9 cellular contexts compared by ENCODE assay signal in genomic region chr1:32786856-32787255, GRCh38. TPM values are rescaled to one million over a fixed set of nuclear protein-coding genes. Genes with fewer than 3 reads are reported as not detected.
A peak's percentile ranks its signal among the peaks of the same experiment; 100 is the strongest.
DNase-seq lines count a peak whose midpoint lies in the region; ATAC-seq and TF ChIP-seq lines count a peak whose summit lies in the region.
"Had no signal": no experiment of that assay in that cellular context is flagged by ENCODE, and none has a peak within 500 bp of the region (broad histone marks: within the 10 kb centered on the region; RNA-seq: fewer than 3 reads in every experiment).

No MANE protein-coding gene starts in this region.

- peak; percentile 29 for ATAC-seq in body of pancreas
- ATAC-seq in GM19455 (IDR thresholded peaks at IDR 0.05; ENCODE audit: unreplicated experiment) = no peak
- ATAC-seq in omental fat pad (ENCODE audit: low FRiP score) = no peak
- no peak for ATAC-seq in activated CD8-positive, alpha-beta memory T cell treated with anti-CD3 and anti-CD28 coated beads, Interleukin-2, amount 10 ng/mL, durations not matched to agents 7 days and 5 days

- H3K27me3 Mint-ChIP-seq in mesothelial cell of epicardium (ENCODE audit: low read depth) = no peaks in the 10 kb centered on the region
- H3K27me3 Mint-ChIP-seq in activated CD8-positive, alpha-beta memory T cell treated with anti-CD3 and anti-CD28 coated beads, Interleukin-2, amount 10 ng/mL, durations not matched to agents 7 days and 5 days = no peaks in the 10 kb centered on the region

- H3K36me3 ChIP-seq in body of pancreas (replicated peaks in 1 of 2; ENCODE audit: insufficient read depth in 1 of 2, low read depth in 2 of 2) = peaks cover 2 to 15% of the 10 kb centered on the region in 2 donors

- no peaks in the 10 kb centered on the region for H3K27me3 ChIP-seq in body of pancreas

- H3K9me3 ChIP-seq in body of pancreas = no peaks in the 10 kb centered on the region
- H3K9me3 ChIP-seq: HAP-1 had no signal

- H3K27ac Mint-ChIP-seq in mesothelial cell of epicardium = no peak overlapping the region
- H3K27ac Mint-ChIP-seq in activated CD8-positive, alpha-beta memory T cell treated with anti-CD3 and anti-CD28 coated beads, Interleukin-2, amount 10 ng/mL, durations not matched to agents 7 days and 5 days = no peak overlapping the region

- H3K4me3 Mint-ChIP-seq in mesothelial cell of epicardium = no peak overlapping the region
- H3K4me3 Mint-ChIP-seq in activated CD8-positive, alpha-beta memory T cell treated with anti-CD3 and anti-CD28 coated beads, Interleukin-2, amount 10 ng/mL, durations not matched to agents 7 days and 5 days = no peak overlapping the region

- peak; percentile 7 for DNase-seq in CD1c-positive myeloid dendritic cell (ENCODE audit: extremely low spot score)
- DNase-seq in HEK293T (ENCODE audit: extremely low spot score) = peak; percentile 21
- DNase-seq in body of pancreas = no peak
- no peak for DNase-seq in mesothelial cell of epicardium (ENCODE audit: low spot score in 2 of 2, unreplicated experiment in 2 of 2)
- no peak for DNase-seq in stimulated activated CD4-positive, alpha-beta T cell treated with anti-CD3 and anti-CD28 coated beads, Interleukin-15, amount 100 ng/mL, for 24 hours
- DNase-seq in omental fat pad (ENCODE audit: low spot score) = no peak
- no peak for DNase-seq in activated CD8-positive, alpha-beta memory T cell treated with anti-CD3 and anti-CD28 coated beads, Interleukin-2, amount 10 ng/mL, durations not matched to agents 7 days and 5 days

- no peaks in the 10 kb centered on the region for H3K9me3 Mint-ChIP-seq in mesothelial cell of epicardium
- H3K9me3 Mint-ChIP-seq in activated CD8-positive, alpha-beta memory T cell treated with anti-CD3 and anti-CD28 coated beads, Interleukin-2, amount 10 ng/mL, durations not matched to agents 7 days and 5 days (ENCODE audit: low read depth) = no peaks in the 10 kb centered on the region

- no peak overlapping the region for H3K4me3 ChIP-seq in body of pancreas
- H3K4me3 ChIP-seq: HAP-1 had no signal

- TF ChIP-seq POLR2A in body of pancreas (IDR thresholded peaks at IDR 0.05) = no peak

- POLR2A ChIA-PET in HEK293T (lab: Yijun Ruan, JAX) = no interaction called here

- H3K4me1 ChIP-seq in body of pancreas = peaks cover 7% of the 10 kb centered on the region
- H3K4me1 ChIP-seq: HAP-1 had no signal

- no peak overlapping the region for H3K27ac ChIP-seq in body of pancreas

- peaks cover 33% of the 10 kb centered on the region for H3K36me3 Mint-ChIP-seq in mesothelial cell of epicardium
- peaks cover 43% of the 10 kb centered on the region for H3K36me3 Mint-ChIP-seq in activated CD8-positive, alpha-beta memory T cell treated with anti-CD3 and anti-CD28 coated beads, Interleukin-2, amount 10 ng/mL, durations not matched to agents 7 days and 5 days

- peak in 5 of 7 experiments; percentile 17 to 42 (median 38) for TF ChIP-seq CTCF in body of pancreas (IDR thresholded peaks at IDR 0.05)
- TF ChIP-seq CTCF in mesothelial cell of epicardium (IDR thresholded peaks at IDR 0.05; ENCODE audit: unreplicated experiment) = peak; percentile 44
- TF ChIP-seq CTCF in omental fat pad (IDR thresholded peaks at IDR 0.05) = no peak

- peaks cover 4% of the 10 kb centered on the region for H3K4me1 Mint-ChIP-seq in mesothelial cell of epicardium
- peaks cover 16% of the 10 kb centered on the region for H3K4me1 Mint-ChIP-seq in activated CD8-positive, alpha-beta memory T cell treated with anti-CD3 and anti-CD28 coated beads, Interleukin-2, amount 10 ng/mL, durations not matched to agents 7 days and 5 days

- WGBS in body of pancreas, 2 donors = 55 to 62% methylated on average over 4 of the region's 4 CpGs

- CTCF ChIA-PET in HEK293T (lab: Yijun Ruan, JAX) = no interaction called here
- CTCF ChIA-PET in activated CD8-positive, alpha-beta memory T cell treated with anti-CD3 and anti-CD28 coated beads, Interleukin-2, amount 10 ng/mL, durations not matched to agents 7 days and 5 days (lab: Charles Lee) = interaction anchor here (1.0 kb wide), 1 partner anchor 12 kb away, joined by 3 read pairs; no protein-coding TSS in a partner anchor

- intact Hi-C loops in body of pancreas (cut with DNase I) = no loop called here

TF ChIP-seq in HEK293T, 16 proteins besides CTCF, POLR2A, EP300 and RAD21:
- TF ChIP-seq LEF1 (IDR thresholded peaks at IDR 0.05; ENCODE audit: borderline replicate concordance) (no peak), FOXK2 (IDR thresholded peaks at IDR 0.05) (no peak)

RNA-seq across cellular contexts. Expression of gene YARS1, which starts 30.3 kb away (rescaled TPM):
- total RNA-seq in body of pancreas = 10 to 100 TPM; 40.2 to 76.8 TPM
- 101 to 105 TPM (median 101 TPM) in 3 replicates for total RNA-seq in mesothelial cell of epicardium
- 100 to 1,000 TPM in 1 of 4 donors, 10 to 100 TPM in 3; 59.1 to 124 (median 62.6) TPM for total RNA-seq in omental fat pad
- total RNA-seq in activated CD8-positive, alpha-beta memory T cell treated with anti-CD3 and anti-CD28 coated beads, Interleukin-2, amount 10 ng/mL, durations not matched to agents 7 days and 5 days = 100 to 1,000 TPM; 192 to 238 TPM

RNA-seq across cellular contexts. Expression of gene S100PBP, which starts 30.6 kb away (rescaled TPM):
- 10 to 100 TPM; 15.6 to 27.0 TPM for total RNA-seq in body of pancreas
- total RNA-seq in mesothelial cell of epicardium = 61.8 to 66.8 TPM (median 62.1 TPM) in 3 replicates
- total RNA-seq in omental fat pad = 10 to 100 TPM; 20.4 to 47.6 (median 28.4) TPM
- total RNA-seq in activated CD8-positive, alpha-beta memory T cell treated with anti-CD3 and anti-CD28 coated beads, Interleukin-2, amount 10 ng/mL, durations not matched to agents 7 days and 5 days = 100 to 1,000 TPM in 1 of 2 experiments, 10 to 100 TPM in 1; 85.3 to 102 TPM

Comparison
In these comparisons a context has a peak if more than half of its experiments do, and no peak if none do; other contexts are left out.
1. DNase-seq: peak in CD1c-positive myeloid dendritic cell (single experiment) and HEK293T (single experiment); none in body of pancreas (0 of 4), mesothelial cell of epicardium (0 of 2), stimulated activated CD4-positive, alpha-beta T cell treated with anti-CD3 and anti-CD28 coated beads, Interleukin-15, amount 100 ng/mL, for 24 hours (single experiment), omental fat pad (single experiment) and activated CD8-positive, alpha-beta memory T cell treated with anti-CD3 and anti-CD28 coated beads, Interleukin-2, amount 10 ng/mL, durations not matched to agents 7 days and 5 days (single experiment).
2. CTCF ChIP-seq: peak in body of pancreas (5 of 7) and mesothelial cell of epicardium (single experiment); none in omental fat pad (0 of 3).